In genomic region chr2:170965446-170966225, GRCh38 we compare ENCODE assay signal across 2 cellular contexts.
TF ChIP-seq lines count a peak whose summit lies in the region.

No MANE protein-coding gene starts in this region.

TF ChIP-seq in GM23338, 12 proteins besides CTCF, POLR2A, EP300 and RAD21:
- TF ChIP-seq EZH2 (IDR thresholded peaks at IDR 0.05; ENCODE audit: low read depth, unreplicated experiment) (no peak), ZNF114 (CRISPR knock-in tag; IDR thresholded peaks at IDR 0.05) (no peak), STAT1 (IDR thresholded peaks at IDR 0.05; ENCODE audit: unreplicated experiment) (no peak), ETS1 (IDR thresholded peaks at IDR 0.05) (no peak), ZNF331 (CRISPR knock-in tag; IDR thresholded peaks at IDR 0.05; ENCODE audit: low read depth) (no peak), REST (IDR thresholded peaks at IDR 0.05; ENCODE audit: unreplicated experiment) (no peak)

TF ChIP-seq in H1, 55 proteins besides CTCF, POLR2A, EP300 and RAD21:
- TF ChIP-seq YY1 (IDR thresholded peaks at IDR 0.05; ENCODE audit: low read depth, low read length) (no peak), E2F6 (IDR thresholded peaks at IDR 0.05) (no peak), TAF1 (IDR thresholded peaks at IDR 0.05; ENCODE audit: low read depth, low read length) (no peak), CBX5 (IDR thresholded peaks at IDR 0.05; ENCODE audit: low read depth, low read length) (no peak), SRF (IDR thresholded peaks at IDR 0.05; ENCODE audit: low read depth, low read length) (no peak), JUN (IDR thresholded peaks at IDR 0.05; ENCODE audit: low read depth, low read length) (no peak), KDM4A (IDR thresholded peaks at IDR 0.05; ENCODE audit: low read depth, low read length, severe bottlenecking) (no peak), SP1 (IDR thresholded peaks at IDR 0.05; ENCODE audit: low read depth, low read length) (no peak), GABPA (IDR thresholded peaks at IDR 0.05; ENCODE audit: borderline replicate concordance, insufficient read depth, low read length) (no peak), SP4 (IDR thresholded peaks at IDR 0.05; ENCODE audit: low read length) (no peak), KDM5A (IDR thresholded peaks at IDR 0.05; ENCODE audit: low read length) (no peak), NANOG (IDR thresholded peaks at IDR 0.05; ENCODE audit: insufficient read depth, low read depth, low read length, poor library complexity, severe bottlenecking) (no peak), POU5F1 (IDR thresholded peaks at IDR 0.05; ENCODE audit: low read depth, low read length) (no peak), BRCA1 (IDR thresholded peaks at IDR 0.05; ENCODE audit: low read depth, low read length) (no peak), CTBP2 (IDR thresholded peaks at IDR 0.05; ENCODE audit: borderline replicate concordance, insufficient read depth, insufficient read length, low read length) (no peak), TBP (IDR thresholded peaks at IDR 0.05; ENCODE audit: low read depth, low read length) (no peak)
